11 cellular contexts compared by ENCODE assay signal in the genomic region with DNA sequence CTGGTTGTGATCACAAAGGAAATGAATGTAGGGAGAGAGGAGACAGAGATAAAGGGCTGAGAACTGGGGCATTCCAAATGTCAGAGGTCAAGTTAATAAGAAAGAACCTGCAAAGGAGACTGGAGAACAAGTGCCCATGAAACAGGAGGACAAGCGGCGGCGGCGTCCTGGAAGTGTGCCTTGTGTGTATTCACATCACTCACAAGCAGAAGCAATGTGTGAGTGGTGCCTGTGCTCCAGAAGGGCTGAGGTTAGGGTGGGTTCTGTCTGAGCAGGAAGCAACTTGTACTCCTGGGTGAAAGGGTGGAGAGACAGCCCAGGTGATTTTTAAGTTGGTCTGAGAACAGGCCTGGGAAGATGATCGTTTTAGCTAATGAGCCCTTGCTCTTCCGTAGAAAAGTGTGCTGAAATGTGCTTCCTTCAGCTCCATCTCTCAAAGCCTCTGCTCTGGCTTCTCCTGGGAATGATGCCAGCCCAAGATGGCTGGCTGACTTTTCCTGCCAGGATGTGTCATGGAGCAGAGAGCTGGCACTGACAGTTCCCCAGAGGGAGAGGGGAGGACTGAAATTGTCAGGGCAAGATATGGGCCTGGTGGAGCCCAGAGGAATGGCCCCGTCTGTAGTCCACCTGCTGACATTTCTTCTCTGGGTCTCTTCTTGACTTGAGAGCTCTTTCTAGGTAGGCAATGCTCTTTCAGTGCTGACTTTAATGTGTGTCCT. TPM values are rescaled to one million over a fixed set of nuclear protein-coding genes. Genes with fewer than 3 reads are reported as not detected.
DNase-seq lines count a peak whose midpoint lies in the region; ATAC-seq and TF ChIP-seq lines count a peak whose summit lies in the region.
"Had no signal": no experiment of that assay in that cellular context is flagged by ENCODE, and none has a peak within 500 bp of the region (broad histone marks: within the 10 kb centered on the region; RNA-seq: fewer than 3 reads in every experiment).

No MANE protein-coding gene starts in this region.

- DNase-seq in AG20443 (ENCODE audit: low spot score) (peak; percentile 87), MG63 (peak; percentile 88), cardiac fibroblast (ENCODE audit: low read depth in 2 of 2) (peak; percentile 16 to 72), middle frontal gyrus (ENCODE audit: extremely low spot score, low spot score) (peak; percentile 45), mesothelial cell of epicardium (ENCODE audit: low spot score in 2 of 2, unreplicated experiment in 2 of 2) (no peak), T-helper 1 cell (no peak)
- DNase-seq in activated T-cell treated with anti-CD3 and anti-CD28 coated beads, Interleukin-2, amount 50 U/mL, for 48 hours: no peak
- DNase-seq: CD4-positive, alpha-beta T cell; KG1 had no signal

- no peak overlapping the region for H3K27ac Mint-ChIP-seq in mesothelial cell of epicardium
- H3K27ac Mint-ChIP-seq: CD4-positive, alpha-beta T cell had no signal

- H3K9me3 ChIP-seq in MG63: no peaks in the 10 kb centered on the region

- H3K36me3 ChIP-seq in MG63: no peaks in the 10 kb centered on the region

- TF ChIP-seq CTCF in cardiac fibroblast (IDR thresholded peaks at IDR 0.05; ENCODE audit: low read depth, low read length): no peak
- no peak for TF ChIP-seq CTCF in mesothelial cell of epicardium (IDR thresholded peaks at IDR 0.05; ENCODE audit: unreplicated experiment)

- H3K4me3 Mint-ChIP-seq in mesothelial cell of epicardium: no peak overlapping the region
- H3K4me3 Mint-ChIP-seq: CD4-positive, alpha-beta T cell; neural crest cell had no signal

- H3K36me3 Mint-ChIP-seq in mesothelial cell of epicardium: no peaks in the 10 kb centered on the region

- peaks cover 25% of the 10 kb centered on the region for H3K27me3 ChIP-seq in MG63

- H3K27me3 Mint-ChIP-seq in mesothelial cell of epicardium (ENCODE audit: low read depth): peaks cover 17% of the 10 kb centered on the region

- H3K4me3 ChIP-seq in MG63 (no peak overlapping the region), cardiac fibroblast (replicated peaks in 1 of 2; ENCODE audit: low read depth in 2 of 2, low read length in 2 of 2) (no peak overlapping the region)

- ATAC-seq in HG02571 (IDR thresholded peaks at IDR 0.05; ENCODE audit: unreplicated experiment): no peak

- H3K9me3 Mint-ChIP-seq in mesothelial cell of epicardium: no peaks in the 10 kb centered on the region
- H3K9me3 Mint-ChIP-seq: CD4-positive, alpha-beta T cell; neural crest cell had no signal

- H3K4me1 Mint-ChIP-seq in mesothelial cell of epicardium: peaks cover 15% of the 10 kb centered on the region
- H3K4me1 Mint-ChIP-seq: neural crest cell had no signal

RNA-seq across cellular contexts. Expression of a gene that starts 25.1 kb away (rescaled TPM):
- total RNA-seq in MG63 (2014; rRNA removed; shearing (Covaris generic); ENCODE audit: low replicate concordance): not detected in 2 replicates
- total RNA-seq in mesothelial cell of epicardium: 29.7 to 34.0 TPM (median 32.2 TPM) in 3 replicates

RNA-seq across cellular contexts. Expression of a gene that starts 26.8 kb away (rescaled TPM):
- total RNA-seq in MG63 (2014; rRNA removed; shearing (Covaris generic); ENCODE audit: low replicate concordance): 35.0 and 36.8 TPM in 2 replicates
- total RNA-seq in mesothelial cell of epicardium: 56.2 to 57.5 TPM (median 57.5 TPM) in 3 replicates

Comparison
In these comparisons a context has a peak if more than half of its experiments do, and no peak if none do; other contexts are left out.
1. DNase-seq: peak in AG20443 (single experiment), MG63 (single experiment), cardiac fibroblast (2 of 2) and middle frontal gyrus (single experiment); none in activated T-cell treated with anti-CD3 and anti-CD28 coated beads, Interleukin-2, amount 50 U/mL, for 48 hours (0 of 2), mesothelial cell of epicardium (0 of 2) and T-helper 1 cell (0 of 5).
2. RNA of a gene that starts 25.1 kb away (total RNA-seq): 29.7 to 34.0 TPM in mesothelial cell of epicardium; not detected in MG63; every median in the first group is over 10 times any median in the second.